Comparison of ENCODE assay signal across 13 cellular contexts in genomic region chr2:23757686-23758433, GRCh38.
DNase-seq lines count a peak whose midpoint lies in the region; ATAC-seq and TF ChIP-seq lines count a peak whose summit lies in the region.
"Had no signal": no experiment of that assay in that cellular context is flagged by ENCODE, and none has a peak within 500 bp of the region (broad histone marks: within the 10 kb centered on the region; RNA-seq: fewer than 3 reads in every experiment).

No MANE protein-coding gene starts in this region.

- no peak overlapping the region for H3K4me3 ChIP-seq in ACC112 (ENCODE audit: low read depth, low read length)
- no peak overlapping the region for H3K4me3 ChIP-seq in HEK293 (ENCODE audit: low read depth, low read length)
- no peak overlapping the region for H3K4me3 ChIP-seq in adipocyte (ENCODE audit: low read length)
- H3K4me3 ChIP-seq: sigmoid colon had no signal

- DNase-seq in adipocyte (ENCODE audit: low read depth) (peak; percentile 66), iPS-NIHi7 (ENCODE audit: extremely low spot score) (peak; percentile 14), NCI-H2107 (lab: John Stamatoyannopoulos, UW) (no peak), amygdala (lab: John Stamatoyannopoulos, UW) (no peak)
- no peak for DNase-seq in stimulated activated CD4-positive, alpha-beta T cell treated with anti-CD3 and anti-CD28 coated beads, Interleukin-4, amount 100 ng/mL, for 24 hours
- DNase-seq: activated naive CD8-positive, alpha-beta T cell treated with anti-CD3 and anti-CD28 coated beads, Interleukin-2, amount 10 ng/mL, durations not matched to agents 7 days and 5 days; NCI-H2171; sigmoid colon; stimulated activated naive CD8-positive, alpha-beta T cell treated with anti-CD3 and anti-CD28 coated beads, Interleukin-15, amount 100 ng/mL, for 72 hours had no signal

- no peaks in the 10 kb centered on the region for H3K79me2 ChIP-seq in ACC112 (ENCODE audit: control insufficient read depth, insufficient read depth, low read length, unreplicated experiment)

- H3K4me1 ChIP-seq in ACC112 (ENCODE audit: control insufficient read depth, insufficient read depth, low read length, unreplicated experiment) = peaks cover 19% of the 10 kb centered on the region
- peaks cover 17% of the 10 kb centered on the region for H3K4me1 ChIP-seq in HEK293 (ENCODE audit: control insufficient read depth, insufficient read depth, low read length)
- H3K4me1 ChIP-seq in adipocyte (ENCODE audit: control insufficient read depth, insufficient read depth, low read length) = peaks cover 14% of the 10 kb centered on the region

- POLR2A ChIA-PET in HEK293 (lab: Yijun Ruan, JAX) = no interaction called here

- no peak for TF ChIP-seq CTCF in HEK293 (tag by site-specific recombination; IDR thresholded peaks at IDR 0.05)

- no peak overlapping the region for H2AFZ ChIP-seq in ACC112 (ENCODE audit: low read length, unreplicated experiment)

- H3K9me3 ChIP-seq in HEK293 (ENCODE audit: control insufficient read depth, insufficient read depth, low read depth, low read length) = no peaks in the 10 kb centered on the region
- no peaks in the 10 kb centered on the region for H3K9me3 ChIP-seq in adipocyte (ENCODE audit: control insufficient read depth, low read length)
- H3K9me3 ChIP-seq: sigmoid colon had no signal

- H3K36me3 ChIP-seq in ACC112 (ENCODE audit: insufficient read depth, low read length) (no peaks in the 10 kb centered on the region), HEK293 (ENCODE audit: control insufficient read depth in 2 of 2, insufficient read depth in 1 of 2, low read length in 2 of 2) (peaks cover 0 to 6% of the 10 kb centered on the region in 2 experiments; a peak in 2 of 3 replicates), adipocyte (ENCODE audit: control insufficient read depth, insufficient read depth, low read length, severe bottlenecking) (peaks cover 36% of the 10 kb centered on the region)

- H3K27ac ChIP-seq in ACC112 (ENCODE audit: low read depth, low read length) (peak overlapping the region; percentile 85), HEK293 (ENCODE audit: extremely low read depth, low read depth, low read length) (no peak overlapping the region)
- H3K27ac ChIP-seq: sigmoid colon, VCaP had no signal

- ATAC-seq in HG02678 (IDR thresholded peaks at IDR 0.05; ENCODE audit: unreplicated experiment) = no peak
- ATAC-seq: stimulated activated naive CD8-positive, alpha-beta T cell treated with anti-CD3 and anti-CD28 coated beads, Interleukin-15, amount 100 ng/mL, for 72 hours had no signal

- H3K27me3 ChIP-seq in ACC112 (ENCODE audit: insufficient read depth, low read length) (no peaks in the 10 kb centered on the region), adipocyte (replicated peaks; ENCODE audit: control insufficient read depth, insufficient read depth, low read length) (no peaks in the 10 kb centered on the region)
- H3K27me3 ChIP-seq: sigmoid colon had no signal

- no peak overlapping the region for H3K9ac ChIP-seq in adipocyte (ENCODE audit: low read length)

- CTCF ChIA-PET in HEK293 (lab: Yijun Ruan, JAX) = no interaction called here

TF ChIP-seq in HEK293, 187 proteins besides CTCF, POLR2A, EP300 and RAD21 (continues in another document):
- TF ChIP-seq WT1 (tag by site-specific recombination; IDR thresholded peaks at IDR 0.05) = no peak
- TF ChIP-seq ZNF280C (tag by site-specific recombination; IDR thresholded peaks at IDR 0.05) = no peak
- TF ChIP-seq ZBTB21 (tag by site-specific recombination; IDR thresholded peaks at IDR 0.05) = peak; percentile 87
- peak; percentile 57; the same call in 1 of the 2 replicates for TF ChIP-seq ZNF184 (tag by site-specific recombination; IDR thresholded peaks at IDR 0.05)
- TF ChIP-seq KLF7 (tag by site-specific recombination; IDR thresholded peaks at IDR 0.05; ENCODE audit: borderline replicate concordance) = no peak
- peak; percentile 68 for TF ChIP-seq ZNF366 (tag by site-specific recombination; conservative IDR thresholded peaks at IDR 0.05)
- no peak for TF ChIP-seq MYNN (tag by site-specific recombination; IDR thresholded peaks at IDR 0.05; ENCODE audit: borderline replicate concordance)
- TF ChIP-seq INSM2 (tag by site-specific recombination; IDR thresholded peaks at IDR 0.05) = no peak
- peak; percentile 54 for TF ChIP-seq ZBTB17 (tag by site-specific recombination; IDR thresholded peaks at IDR 0.05)
- TF ChIP-seq ZNF350 (tag by site-specific recombination; IDR thresholded peaks at IDR 0.05) = no peak
- peak; percentile 63 for TF ChIP-seq ZNF362 (tag by site-specific recombination; IDR thresholded peaks at IDR 0.05)
- no peak for TF ChIP-seq ZNF132 (tag by site-specific recombination; IDR thresholded peaks at IDR 0.05; ENCODE audit: borderline replicate concordance)
- peak; percentile 64 for TF ChIP-seq ATF2 (tag by site-specific recombination; IDR thresholded peaks at IDR 0.05; ENCODE audit: low read depth)
- TF ChIP-seq ZNF510 (tag by site-specific recombination; IDR thresholded peaks at IDR 0.05; ENCODE audit: insufficient replicate concordance) = no peak
- TF ChIP-seq ZNF629 (tag by site-specific recombination; IDR thresholded peaks at IDR 0.05) = peak; percentile 95
- TF ChIP-seq SP3 (tag by site-specific recombination; IDR thresholded peaks at IDR 0.05) = 0 out of 2 replicates have a peak, but pooled peaks have one; percentile 20
- TF ChIP-seq GLI4 (tag by site-specific recombination; IDR thresholded peaks at IDR 0.05) = no peak
- TF ChIP-seq KLF17 (tag by site-specific recombination; IDR thresholded peaks at IDR 0.05) = no peak
- TF ChIP-seq ZEB2 (tag by site-specific recombination; IDR thresholded peaks at IDR 0.05) = 0 out of 2 replicates have a peak, but pooled peaks have one; percentile 22
- no peak for TF ChIP-seq ZFP3 (tag by site-specific recombination; IDR thresholded peaks at IDR 0.05; ENCODE audit: low read depth)
- TF ChIP-seq ZNF664 (tag by site-specific recombination; IDR thresholded peaks at IDR 0.05) = no peak
- TF ChIP-seq PRDM1 (tag by site-specific recombination; IDR thresholded peaks at IDR 0.05) = peak; percentile 60
- no peak for TF ChIP-seq ZNF140 (tag by site-specific recombination; IDR thresholded peaks at IDR 0.05)

Comparison
In these comparisons a context has a peak if more than half of its experiments do, and no peak if none do; other contexts are left out.
1. DNase-seq: peak in adipocyte (single experiment) and iPS-NIHi7 (single experiment); none in NCI-H2107 (single experiment), amygdala (0 of 56) and stimulated activated CD4-positive, alpha-beta T cell treated with anti-CD3 and anti-CD28 coated beads, Interleukin-4, amount 100 ng/mL, for 24 hours (single experiment).